In the genomic region with DNA sequence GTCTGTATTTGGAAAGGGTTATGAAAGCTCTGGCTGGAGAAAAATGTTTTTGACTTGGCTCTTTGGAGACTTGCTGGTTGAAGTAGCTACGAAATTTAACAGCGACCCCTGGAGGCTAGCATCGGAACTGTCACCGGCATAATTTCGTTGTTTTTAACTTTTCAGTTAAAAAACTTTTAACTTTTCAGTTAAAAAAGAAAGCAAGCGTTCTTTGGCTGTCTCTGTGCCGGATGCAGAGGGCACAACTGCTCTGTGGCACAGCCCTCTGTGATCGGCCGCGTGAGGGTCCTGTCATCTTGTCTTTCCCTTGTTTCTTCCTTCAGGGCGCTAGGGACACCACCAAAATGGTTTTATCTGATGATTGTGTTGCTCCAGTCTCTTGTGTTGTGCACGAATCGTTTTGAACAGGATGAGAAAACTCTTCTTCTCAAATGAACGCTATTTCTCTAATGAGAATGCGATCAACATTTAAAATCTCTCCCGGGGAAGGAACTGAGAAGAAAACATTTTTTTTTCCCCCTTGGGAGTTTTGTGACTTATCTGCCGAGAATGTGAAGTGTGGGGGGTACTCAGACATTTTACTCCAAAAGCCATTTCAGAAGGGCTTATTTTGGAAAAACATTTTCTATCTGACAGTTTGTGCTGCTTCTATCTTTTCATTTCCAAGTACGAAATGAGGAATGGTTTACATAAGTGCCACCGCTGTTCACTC, we compare ENCODE assay signal across 8 cellular contexts. TPM values are rescaled to one million over a fixed set of nuclear protein-coding genes. Genes with fewer than 3 reads are reported as not detected.
DNase-seq lines count a peak whose midpoint lies in the region; ATAC-seq and TF ChIP-seq lines count a peak whose summit lies in the region.

No MANE protein-coding gene starts in this region.

- H4K20me1 ChIP-seq in KMS-11 (ENCODE audit: insufficient read depth), result no peaks in the 10 kb centered on the region

- no peaks in the 10 kb centered on the region for H3K27me3 ChIP-seq in KMS-11 (ENCODE audit: insufficient read depth, low read depth)
- no peaks in the 10 kb centered on the region for H3K27me3 ChIP-seq in colonic mucosa
- H3K27me3 ChIP-seq in lung (ENCODE audit: control insufficient read depth, insufficient read depth), result no peaks in the 10 kb centered on the region

- no peaks in the 10 kb centered on the region for H3K79me2 ChIP-seq in KMS-11 (ENCODE audit: insufficient read depth, low read depth)

- intact Hi-C loops in colonic mucosa (cut with DNase I) (no loop called here), posterior vena cava (cut with DNase I) (no loop called here)

- H3K4me3 ChIP-seq in KMS-11 (IDR thresholded peaks at IDR 0.05; ENCODE audit: insufficient read depth, low read depth, low read length), result no peak overlapping the region
- no peak overlapping the region for H3K4me3 ChIP-seq in colonic mucosa
- H3K4me3 ChIP-seq in lung, result no peak overlapping the region

- no peak overlapping the region for H3K27ac ChIP-seq in KMS-11
- H3K27ac ChIP-seq in colonic mucosa, result no peak overlapping the region
- peak overlapping the region in 1 of 2 donors; percentile 31 for H3K27ac ChIP-seq in lung (ENCODE audit: low read depth in 1 of 2, low read length in 1 of 2)

- ATAC-seq in lung (ENCODE audit: insufficient read depth, low FRiP score), result no peak
- ATAC-seq in GM21619 (IDR thresholded peaks at IDR 0.05; ENCODE audit: unreplicated experiment), result no peak

- TF ChIP-seq CTCF in KMS-11 (conservative IDR thresholded peaks at IDR 0.05; ENCODE audit: low read depth, low read length) (peak; percentile 93), colonic mucosa (IDR thresholded peaks at IDR 0.05) (peak; percentile 94), lung (IDR thresholded peaks at IDR 0.05; ENCODE audit: control extremely low read depth, extremely low read depth) (peak; percentile 59)

- H3K4me1 ChIP-seq in KMS-11 (ENCODE audit: low read depth, poor library complexity, severe bottlenecking), result no peaks in the 10 kb centered on the region
- no peaks in the 10 kb centered on the region for H3K4me1 ChIP-seq in colonic mucosa
- H3K4me1 ChIP-seq in lung (ENCODE audit: control insufficient read depth in 2 of 2, insufficient read depth in 2 of 2, low read length in 2 of 2), result no peaks in the 10 kb centered on the region

- WGBS in lung, 2 donors, result 11 to 17% methylated on average over 19 of the region's 19 CpGs

- no peaks in the 10 kb centered on the region for H3K9me3 ChIP-seq in colonic mucosa
- H3K9me3 ChIP-seq in lung (ENCODE audit: control insufficient read depth in 2 of 2, insufficient read depth in 1 of 2, low read length in 1 of 2), result no peaks in the 10 kb centered on the region

- H3K36me3 ChIP-seq in KMS-11 (ENCODE audit: insufficient read depth) (no peaks in the 10 kb centered on the region), colonic mucosa (no peaks in the 10 kb centered on the region), lung (ENCODE audit: control insufficient read depth in 2 of 2, insufficient read depth in 2 of 2, low read length in 2 of 2) (no peaks in the 10 kb centered on the region)

- 0 out of 2 replicates have a peak overlapping the region, but pooled peaks have one; percentile 1 for H3K4me2 ChIP-seq in KMS-11

- no peak overlapping the region for H3K9ac ChIP-seq in KMS-11
- H3K9ac ChIP-seq in colonic mucosa (ENCODE audit: low read depth in 2 of 2, low read length in 2 of 2), result no peak overlapping the region

- peak; percentile 48 for DNase-seq in ELR (ENCODE audit: low read depth)
- DNase-seq in UCSD-AML1 (lab: John Stamatoyannopoulos, UW; ENCODE audit: unreplicated experiment), result peak; percentile 43
- DNase-seq in colonic mucosa, result peak; percentile 25
- no peak for DNase-seq in lung (ENCODE audit: low spot score)
- DNase-seq in stimulated activated CD8-positive, alpha-beta memory T cell treated with anti-CD3 and anti-CD28 coated beads, Interleukin-7, amount 100 ng/mL, for 24 hours (ENCODE audit: low read depth), result peak; percentile 18
- no peak for DNase-seq in posterior vena cava (ENCODE audit: low spot score)

- H2AFZ ChIP-seq in KMS-11 (ENCODE audit: low read depth), result peak overlapping the region; percentile 39; the same call in 1 of the 2 replicates

RNA-seq across cellular contexts. Expression of a gene that starts 57.1 kb away (rescaled TPM):
- total RNA-seq in colonic mucosa (under 1 TPM; 0.32 to 0.48 TPM), lung (under 1 TPM; 0.12 to 0.48 TPM), posterior vena cava (1 to 10 TPM in 1 of 2 donors, under 1 TPM in 1; 0.60 to 2.1 TPM)
- under 1 TPM; 0.05 to 0.10 TPM for polyA plus RNA-seq in lung

Comparison
In these comparisons a context has a peak if more than half of its experiments do, and no peak if none do; other contexts are left out.
1. DNase-seq: peak in ELR (single experiment), UCSD-AML1 (single experiment), colonic mucosa (single experiment) and stimulated activated CD8-positive, alpha-beta memory T cell treated with anti-CD3 and anti-CD28 coated beads, Interleukin-7, amount 100 ng/mL, for 24 hours (single experiment); none in lung (single experiment) and posterior vena cava (single experiment).
2. Peak in every context shown above with its lines, with median percentiles within 50 percentile points of each other: CTCF ChIP-seq.